11 cellular contexts compared by ENCODE assay signal in the genomic region with DNA sequence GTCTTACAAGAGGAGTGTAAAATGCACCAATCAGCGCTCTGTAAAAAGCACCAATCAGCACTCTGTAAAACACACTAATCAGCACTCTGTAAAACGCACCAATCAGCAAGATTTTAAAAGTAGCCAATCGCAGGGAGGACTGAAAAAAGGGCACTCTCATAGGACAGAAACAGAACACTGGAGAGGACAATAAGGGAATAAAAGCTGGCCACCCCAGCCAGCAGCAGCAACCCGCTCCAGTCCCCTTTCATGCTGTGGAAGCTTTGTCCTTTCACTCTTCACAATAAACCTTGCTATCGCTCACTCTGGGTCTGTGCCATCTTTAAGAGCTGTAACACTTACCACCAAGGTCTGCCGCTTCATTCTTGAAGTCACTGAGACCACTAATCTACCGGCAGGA. TPM values are rescaled to one million over a fixed set of nuclear protein-coding genes. Genes with fewer than 3 reads are reported as not detected.
DNase-seq lines count a peak whose midpoint lies in the region; ATAC-seq and TF ChIP-seq lines count a peak whose summit lies in the region.
"Had no signal": no experiment of that assay in that cellular context is flagged by ENCODE, and none has a peak within 500 bp of the region (broad histone marks: within the 10 kb centered on the region; RNA-seq: fewer than 3 reads in every experiment).

No MANE protein-coding gene starts in this region.

- H3K9me3 ChIP-seq in right atrium auricular region: no peaks in the 10 kb centered on the region
- H3K9me3 ChIP-seq: SJSA1 had no signal

- H3K9me3 Mint-ChIP-seq in natural killer cell (no peaks in the 10 kb centered on the region), type B pancreatic cell (no peaks in the 10 kb centered on the region)
- no peaks in the 10 kb centered on the region for H3K9me3 Mint-ChIP-seq in natural killer cell treated with Interleukin-12 subunit alpha and Interleukin-12 subunit beta and Interleukin-15 and Interleukin-18, amount 100 ng/mL, for 72 hours
- H3K9me3 Mint-ChIP-seq: HFFc6 had no signal

- H3K27me3 Mint-ChIP-seq in natural killer cell (ENCODE audit: low read depth in 2 of 2) (peaks cover 8 to 10% of the 10 kb centered on the region in 2 donors), type B pancreatic cell (no peaks in the 10 kb centered on the region)
- H3K27me3 Mint-ChIP-seq in natural killer cell treated with Interleukin-12 subunit alpha and Interleukin-12 subunit beta and Interleukin-15 and Interleukin-18, amount 100 ng/mL, for 72 hours: peaks cover 3 to 5% of the 10 kb centered on the region in 2 donors

- H3K27ac Mint-ChIP-seq in natural killer cell (no peak overlapping the region), type B pancreatic cell (peak overlapping the region; percentile 100)
- peak overlapping the region in 1 of 2 donors; percentile 68 for H3K27ac Mint-ChIP-seq in natural killer cell treated with Interleukin-12 subunit alpha and Interleukin-12 subunit beta and Interleukin-15 and Interleukin-18, amount 100 ng/mL, for 72 hours

- H3K4me3 ChIP-seq in right atrium auricular region: peak overlapping the region; percentile 77 to 78

- TF ChIP-seq CTCF in natural killer cell (IDR thresholded peaks at IDR 0.05) (no peak), right atrium auricular region (IDR thresholded peaks at IDR 0.05) (no peak), type B pancreatic cell (conservative IDR thresholded peaks at IDR 0.05) (no peak)

- H3K4me1 ChIP-seq in right atrium auricular region: peaks cover 0 to 26% of the 10 kb centered on the region in 2 donors

- DNase-seq in natural killer cell (no peak), SHP77 (lab: John Stamatoyannopoulos, UW) (peak; percentile 14 to 42), right atrium auricular region (ENCODE audit: low spot score) (no peak), type B pancreatic cell (ENCODE audit: extremely low spot score, unreplicated experiment) (no peak), GOT3 (lab: John Stamatoyannopoulos, UW) (no peak)
- DNase-seq in natural killer cell treated with Interleukin-12 subunit alpha and Interleukin-12 subunit beta and Interleukin-15 and Interleukin-18, amount 100 ng/mL, for 72 hours (ENCODE audit: low spot score): no peak
- DNase-seq: activated CD8-positive, alpha-beta memory T cell treated with anti-CD3 and anti-CD28 coated beads, Interleukin-2, amount 50 U/mL, for 48 hours had no signal

- no peaks in the 10 kb centered on the region for H3K27me3 ChIP-seq in right atrium auricular region
- H3K27me3 ChIP-seq: SJSA1 had no signal

- no peak for ATAC-seq in natural killer cell
- no peak for ATAC-seq in natural killer cell treated with Interleukin-12 subunit alpha and Interleukin-12 subunit beta and Interleukin-15 and Interleukin-18, amount 100 ng/mL, for 72 hours
- ATAC-seq in GM19351 (IDR thresholded peaks at IDR 0.05; ENCODE audit: unreplicated experiment): no peak
- no peak for ATAC-seq in GM18909 (IDR thresholded peaks at IDR 0.05; ENCODE audit: poor library complexity, unreplicated experiment)

- H3K4me1 Mint-ChIP-seq in natural killer cell: peaks cover 17 to 20% of the 10 kb centered on the region in 2 donors
- H3K4me1 Mint-ChIP-seq in natural killer cell treated with Interleukin-12 subunit alpha and Interleukin-12 subunit beta and Interleukin-15 and Interleukin-18, amount 100 ng/mL, for 72 hours (ENCODE audit: low read depth in 2 of 2): peaks cover 13 to 17% of the 10 kb centered on the region in 2 donors
- H3K4me1 Mint-ChIP-seq in type B pancreatic cell (ENCODE audit: unreplicated experiment): peaks cover 26% of the 10 kb centered on the region

- H3K27ac ChIP-seq in right atrium auricular region: peak overlapping the region; percentile 92 to 94
- H3K27ac ChIP-seq: SJSA1 had no signal

- no peaks in the 10 kb centered on the region for H3K36me3 ChIP-seq in right atrium auricular region

- intact Hi-C loops in natural killer cell (cut with micrococcal nuclease): loop anchor here (10.0 kb wide), 1 partner anchor 114 kb away; a partner anchor contains a TSS

- H3K36me3 Mint-ChIP-seq in natural killer cell (no peaks in the 10 kb centered on the region), type B pancreatic cell (no peaks in the 10 kb centered on the region)
- no peaks in the 10 kb centered on the region for H3K36me3 Mint-ChIP-seq in natural killer cell treated with Interleukin-12 subunit alpha and Interleukin-12 subunit beta and Interleukin-15 and Interleukin-18, amount 100 ng/mL, for 72 hours

- H3K4me3 Mint-ChIP-seq in natural killer cell: peak overlapping the region; percentile 49
- no peak overlapping the region for H3K4me3 Mint-ChIP-seq in natural killer cell treated with Interleukin-12 subunit alpha and Interleukin-12 subunit beta and Interleukin-15 and Interleukin-18, amount 100 ng/mL, for 72 hours
- H3K4me3 Mint-ChIP-seq in type B pancreatic cell: peak overlapping the region; percentile 66

RNA-seq across cellular contexts. Expression of a gene that starts 1.7 kb away (rescaled TPM):
- total RNA-seq in natural killer cell: 1 to 10 TPM; 5.6 to 8.9 (median 6.2) TPM
- 1 to 10 TPM; 5.7 to 7.4 TPM for total RNA-seq in natural killer cell treated with Interleukin-12 subunit alpha and Interleukin-12 subunit beta and Interleukin-15 and Interleukin-18, amount 100 ng/mL, for 72 hours
- 10 to 100 TPM; 28.6 to 62.6 TPM for total RNA-seq in right atrium auricular region
- 34.3 and 37.8 TPM in 2 replicates for total RNA-seq in type B pancreatic cell (ENCODE audit: low replicate concordance)

Comparison
In these comparisons a context has a peak if more than half of its experiments do, and no peak if none do; other contexts are left out.
1. DNase-seq: peak in SHP77 (2 of 2); none in natural killer cell (single experiment), natural killer cell treated with Interleukin-12 subunit alpha and Interleukin-12 subunit beta and Interleukin-15 and Interleukin-18, amount 100 ng/mL, for 72 hours (single experiment), right atrium auricular region (single experiment), type B pancreatic cell (single experiment) and GOT3 (single experiment).